23 cellular contexts compared by ENCODE assay signal in the genomic region with DNA sequence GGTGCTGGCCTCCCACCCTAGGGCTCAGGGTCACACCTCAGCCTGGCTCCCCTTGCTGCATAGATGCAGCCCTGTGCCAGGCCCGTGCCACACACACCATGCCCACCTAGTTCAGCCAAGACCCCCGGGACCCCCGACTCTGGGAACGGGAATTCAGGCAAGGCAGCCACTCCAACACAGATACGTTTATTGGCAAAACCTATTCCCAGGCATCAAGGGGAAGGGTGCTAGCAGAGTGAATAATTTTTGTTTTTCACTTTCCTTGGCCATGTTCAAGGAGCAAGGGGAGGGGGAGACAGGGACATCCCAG. TPM values are rescaled to one million over a fixed set of nuclear protein-coding genes. Genes with fewer than 3 reads are reported as not detected.
A peak's percentile ranks its signal among the peaks of the same experiment; 100 is the strongest.
DNase-seq lines count a peak whose midpoint lies in the region; ATAC-seq lines count a peak whose summit lies in the region.
"Had no signal": no experiment of that assay in that cellular context is flagged by ENCODE, and none has a peak within 500 bp of the region (broad histone marks: within the 10 kb centered on the region; RNA-seq: fewer than 3 reads in every experiment).

No MANE protein-coding gene starts in this region.

- no peak overlapping the region for H3K14ac ChIP-seq in neuronal stem cell (ENCODE audit: low read length)

- no peak overlapping the region for H3K4me2 ChIP-seq in neuronal stem cell (ENCODE audit: insufficient read depth, low read length, poor library complexity, severe bottlenecking)

- H3K4me1 Mint-ChIP-seq in activated CD4-positive, alpha-beta T cell treated with anti-CD3 and anti-CD28 coated beads, Interleukin-2, amount 10 ng/mL, durations not matched to agents 24 days and 14 days = peaks cover 23% of the 10 kb centered on the region
- H3K4me1 Mint-ChIP-seq in central memory CD8-positive, alpha-beta T cell = peaks cover 31% of the 10 kb centered on the region

- no peak overlapping the region for H2BK120ac ChIP-seq in neuronal stem cell (ENCODE audit: low read depth, low read length)

- H3K4ac ChIP-seq in neuronal stem cell (ENCODE audit: low read length) = no peak overlapping the region

- H3K4me1 ChIP-seq in neuronal stem cell (ENCODE audit: control insufficient read depth in 2 of 2, insufficient read depth in 1 of 2, low read depth in 1 of 2, low read length in 2 of 2) = peaks cover 0 to 7% of the 10 kb centered on the region in 2 donors

- H3K27me3 ChIP-seq in neuronal stem cell (ENCODE audit: control insufficient read depth in 3 of 3, insufficient read depth in 3 of 3, low read depth in 1 of 3, low read length in 3 of 3) = peaks cover 0 to 39% (median 0%) of the 10 kb centered on the region in 3 experiments
- H3K27me3 ChIP-seq: BE2C, SJCRH30 had no signal

- peak overlapping the region; percentile 56 for H3K27ac Mint-ChIP-seq in activated CD4-positive, alpha-beta T cell treated with anti-CD3 and anti-CD28 coated beads, Interleukin-2, amount 10 ng/mL, durations not matched to agents 24 days and 14 days
- peak overlapping the region; percentile 60 for H3K27ac Mint-ChIP-seq in central memory CD8-positive, alpha-beta T cell (ENCODE audit: low read depth)

- H3K9me3 Mint-ChIP-seq in activated CD4-positive, alpha-beta T cell treated with anti-CD3 and anti-CD28 coated beads, Interleukin-2, amount 10 ng/mL, durations not matched to agents 24 days and 14 days = no peaks in the 10 kb centered on the region
- no peaks in the 10 kb centered on the region for H3K9me3 Mint-ChIP-seq in central memory CD8-positive, alpha-beta T cell

- intact Hi-C loops in activated CD4-positive, alpha-beta T cell treated with anti-CD3 and anti-CD28 coated beads, Interleukin-2, amount 10 ng/mL, durations not matched to agents 24 days and 14 days (cut with micrococcal nuclease) = no loop called here

- ATAC-seq in central memory CD8-positive, alpha-beta T cell (replicated peaks; ENCODE audit: extremely low read depth, poor library complexity, severe bottlenecking) = no peak
- ATAC-seq: PC-3 had no signal

- peak overlapping the region; percentile 14 for H2AK5ac ChIP-seq in neuronal stem cell (ENCODE audit: low read depth, low read length)

- H2BK12ac ChIP-seq in neuronal stem cell (ENCODE audit: low read length) = peak overlapping the region; percentile 54

- no CpG with 5 or more reads among the region's 5 CpGs for WGBS in neuronal stem cell (ENCODE audit: extremely low coverage in 2 of 2, insufficient read length in 2 of 2, insufficient replicate concordance in 1 of 2), 2 donors

- H3K9me3 ChIP-seq in KOPT-K1 (ENCODE audit: insufficient read depth, low read length, poor library complexity, severe bottlenecking) (no peaks in the 10 kb centered on the region), neuronal stem cell (replicated peaks in 1 of 2; ENCODE audit: control insufficient read depth in 2 of 2, insufficient read depth in 1 of 2, low read depth in 1 of 2, low read length in 2 of 2) (peaks cover 0 to 2% of the 10 kb centered on the region in 2 donors)
- H3K9me3 ChIP-seq: BE2C, SJCRH30 had no signal

- H3K4me3 Mint-ChIP-seq in activated CD4-positive, alpha-beta T cell treated with anti-CD3 and anti-CD28 coated beads, Interleukin-2, amount 10 ng/mL, durations not matched to agents 24 days and 14 days = no peak overlapping the region
- no peak overlapping the region for H3K4me3 Mint-ChIP-seq in central memory CD8-positive, alpha-beta T cell

- H4K91ac ChIP-seq in neuronal stem cell (ENCODE audit: low read depth, low read length, poor library complexity) = no peak overlapping the region

- H3K36me3 Mint-ChIP-seq in activated CD4-positive, alpha-beta T cell treated with anti-CD3 and anti-CD28 coated beads, Interleukin-2, amount 10 ng/mL, durations not matched to agents 24 days and 14 days (ENCODE audit: low read depth) = no peaks in the 10 kb centered on the region
- H3K36me3 Mint-ChIP-seq in central memory CD8-positive, alpha-beta T cell (ENCODE audit: insufficient read depth) = peaks cover 7% of the 10 kb centered on the region

- no peak overlapping the region for H2AFZ ChIP-seq in neuronal stem cell (ENCODE audit: low read length)

- H3K36me3 ChIP-seq in KOPT-K1 (ENCODE audit: insufficient read depth, low read length) = no peaks in the 10 kb centered on the region
- H3K36me3 ChIP-seq in neuronal stem cell (replicated peaks in 1 of 2; ENCODE audit: control insufficient read depth in 2 of 2, insufficient read depth in 2 of 2, low read length in 2 of 2) = no peaks in the 10 kb centered on the region
- H3K36me3 ChIP-seq: BE2C, SJCRH30 had no signal

- H3K9ac ChIP-seq in neuronal stem cell (ENCODE audit: low read depth, low read length, poor library complexity) = no peak overlapping the region

- H3K4me3 ChIP-seq in neuronal stem cell (ENCODE audit: low read length in 2 of 2) = no peak overlapping the region
- H3K4me3 ChIP-seq: SJCRH30 had no signal

- H2BK5ac ChIP-seq in neuronal stem cell (ENCODE audit: low read length) = no peak overlapping the region

- H4K8ac ChIP-seq in neuronal stem cell (ENCODE audit: low read depth, low read length) = no peak overlapping the region

- H3K79me1 ChIP-seq in neuronal stem cell (ENCODE audit: low read depth, low read length) = no peaks in the 10 kb centered on the region

- peak overlapping the region; percentile 54 for H2BK15ac ChIP-seq in neuronal stem cell (ENCODE audit: low read length)

- no peak for DNase-seq in activated CD4-positive, alpha-beta T cell treated with anti-CD3 and anti-CD28 coated beads, Interleukin-2, amount 10 ng/mL, durations not matched to agents 24 days and 14 days
- DNase-seq in activated CD4-positive, alpha-beta T cell treated with anti-CD3 and anti-CD28 coated beads, Interleukin-2, amount 50 U/mL, for 1 hour = no peak
- DNase-seq in central memory CD8-positive, alpha-beta T cell (ENCODE audit: low spot score in 2 of 2) = no peak
- no peak for DNase-seq in neuronal stem cell (ENCODE audit: low spot score)
- DNase-seq in dermis blood vessel endothelial cell = no peak
- DNase-seq in kidney glomerular epithelial cell (lab: John Stamatoyannopoulos, UW) = no peak
- DNase-seq in GDM1 (lab: John Stamatoyannopoulos, UW) = no peak
- DNase-seq: BE2C, DMS79 treated with DMSO at 0.1 percent for 48 hours, KG1, NCI-H1436 treated with DMSO at 0.1 percent for 48 hours, NCI-H2029 treated with DMSO at 0.1 percent for 48 hours, NCI-H2171 treated with DMSO at 0.1 percent for 48 hours, NCI-H748 treated with DMSO at 0.1 percent for 48 hours, PC-3 had no signal

- no peak overlapping the region for H3K23ac ChIP-seq in neuronal stem cell (ENCODE audit: low read depth, low read length, poor library complexity)

- H3K27ac ChIP-seq in KOPT-K1 (ENCODE audit: low read depth, low read length, poor library complexity, severe bottlenecking) (peak overlapping the region; percentile 31), neuronal stem cell (replicated peaks; ENCODE audit: low read length) (no peak overlapping the region)
- H3K27ac ChIP-seq: 22Rv1, RWPE1, SJCRH30 had no signal

- peak overlapping the region; percentile 56 for H3K18ac ChIP-seq in neuronal stem cell (ENCODE audit: low read length)

- no peaks in the 10 kb centered on the region for H3K27me3 Mint-ChIP-seq in activated CD4-positive, alpha-beta T cell treated with anti-CD3 and anti-CD28 coated beads, Interleukin-2, amount 10 ng/mL, durations not matched to agents 24 days and 14 days
- no peaks in the 10 kb centered on the region for H3K27me3 Mint-ChIP-seq in central memory CD8-positive, alpha-beta T cell

RNA-seq across cellular contexts. Expression of a gene that starts 19.8 kb away (rescaled TPM):
- not detected in 2 replicates for total RNA-seq in activated CD4-positive, alpha-beta T cell treated with anti-CD3 and anti-CD28 coated beads, Interleukin-2, amount 10 ng/mL, durations not matched to agents 24 days and 14 days
- polyA plus RNA-seq in neuronal stem cell (2013, experiment 1 of 2) = 0.03 TPM
- not detected for polyA plus RNA-seq in neuronal stem cell (2013, experiment 2 of 2)
- not detected in 2 replicates for total RNA-seq in dermis blood vessel endothelial cell
- total RNA-seq: H1, M059J, NCI-H460, PC-3 had no signal
- polyA plus RNA-seq: AG04450 had no signal

RNA-seq across cellular contexts. Expression of a gene that starts 28.7 kb away (rescaled TPM):
- total RNA-seq in activated CD4-positive, alpha-beta T cell treated with anti-CD3 and anti-CD28 coated beads, Interleukin-2, amount 10 ng/mL, durations not matched to agents 24 days and 14 days = 193 and 195 TPM in 2 replicates
- polyA plus RNA-seq in neuronal stem cell (2013, experiment 1 of 2) = 26.7 TPM
- 27.4 TPM for polyA plus RNA-seq in neuronal stem cell (2013, experiment 2 of 2)
- total RNA-seq in dermis blood vessel endothelial cell = 59.2 and 68.4 TPM in 2 replicates

RNA-seq across cellular contexts. Expression of a gene that starts 48.5 kb away (rescaled TPM):
- total RNA-seq in activated CD4-positive, alpha-beta T cell treated with anti-CD3 and anti-CD28 coated beads, Interleukin-2, amount 10 ng/mL, durations not matched to agents 24 days and 14 days = 105 and 118 TPM in 2 replicates
- polyA plus RNA-seq in neuronal stem cell (2013, experiment 1 of 2) = 45.0 TPM
- polyA plus RNA-seq in neuronal stem cell (2013, experiment 2 of 2) = 44.5 TPM
- total RNA-seq in dermis blood vessel endothelial cell = 51.1 and 67.7 TPM in 2 replicates
